8 cellular contexts compared by ENCODE assay signal in genomic region chr10:15253951-15254807, GRCh38.
A peak's percentile ranks its signal among the peaks of the same experiment; 100 is the strongest.
DNase-seq lines count a peak whose midpoint lies in the region; ATAC-seq and TF ChIP-seq lines count a peak whose summit lies in the region.

No MANE protein-coding gene starts in this region.

- no peaks in the 10 kb centered on the region for H3K27me3 ChIP-seq in Peyer's patch
- no peaks in the 10 kb centered on the region for H3K27me3 ChIP-seq in right cardiac atrium (ENCODE audit: control insufficient read depth, insufficient read depth)
- no peaks in the 10 kb centered on the region for H3K27me3 ChIP-seq in stomach

- intact Hi-C loops in right cardiac atrium (cut with DNase I) = no loop called here
- intact Hi-C loops in stomach (cut with DNase I; ENCODE audit: low total_unique reads) = loop anchor here (10.0 kb wide), 1 partner anchor 111 kb away; no protein-coding TSS in a partner anchor

- H3K4me1 Mint-ChIP-seq in activated T-cell treated with anti-CD3 and anti-CD28 coated beads, Interleukin-2, amount 50 U/mL, for 4 hours (ENCODE audit: low read depth) = peaks cover 32% of the 10 kb centered on the region

- TF ChIP-seq EP300 in stomach (IDR thresholded peaks at IDR 0.05) = no peak

- H3K27ac ChIP-seq in Peyer's patch = no peak overlapping the region
- no peak overlapping the region for H3K27ac ChIP-seq in right cardiac atrium (ENCODE audit: low read length)
- H3K27ac ChIP-seq in stomach = peak overlapping the region in 4 of 5 donors; percentile 12 to 57 (median 43)

- peaks cover 2% of the 10 kb centered on the region for H3K36me3 Mint-ChIP-seq in activated T-cell treated with anti-CD3 and anti-CD28 coated beads, Interleukin-2, amount 50 U/mL, for 4 hours (ENCODE audit: insufficient read depth)

- H3K9me3 Mint-ChIP-seq in activated T-cell treated with anti-CD3 and anti-CD28 coated beads, Interleukin-2, amount 50 U/mL, for 4 hours = no peaks in the 10 kb centered on the region

- TF ChIP-seq POLR2A in Peyer's patch (IDR thresholded peaks at IDR 0.05) = no peak
- TF ChIP-seq POLR2A in stomach (IDR thresholded peaks at IDR 0.05) = no peak

- peak; percentile 43 to 67 for ATAC-seq in activated T-cell treated with anti-CD3 and anti-CD28 coated beads, Interleukin-2, amount 50 U/mL, for 4 hours
- ATAC-seq in right cardiac atrium = peak in 1 of 2 donors; percentile 29

- H3K4me3 ChIP-seq in Peyer's patch (peak overlapping the region; percentile 6 to 31 (median 25)), right cardiac atrium (ENCODE audit: low read length) (peak overlapping the region; percentile 32), stomach (peak overlapping the region; percentile 14 to 37 (median 20))

- no peaks in the 10 kb centered on the region for H3K9me3 ChIP-seq in Peyer's patch
- no peaks in the 10 kb centered on the region for H3K9me3 ChIP-seq in right cardiac atrium (ENCODE audit: control insufficient read depth, low read length)
- no peaks in the 10 kb centered on the region for H3K9me3 ChIP-seq in stomach

- peak overlapping the region; percentile 86 for H3K4me3 Mint-ChIP-seq in activated T-cell treated with anti-CD3 and anti-CD28 coated beads, Interleukin-2, amount 50 U/mL, for 4 hours

- H3K4me1 ChIP-seq in Peyer's patch = no peaks in the 10 kb centered on the region
- no peaks in the 10 kb centered on the region for H3K4me1 ChIP-seq in right cardiac atrium (ENCODE audit: control insufficient read depth, insufficient read depth, low read length)
- H3K4me1 ChIP-seq in stomach = peaks cover 0 to 16% (median 7%) of the 10 kb centered on the region in 4 donors

- no peak for DNase-seq in activated T-cell treated with anti-CD3 and anti-CD28 coated beads, Interleukin-2, amount 50 U/mL, for 4 hours
- DNase-seq in activated T-cell treated with anti-CD3 and anti-CD28 coated beads, Interleukin-2, amount 50 U/mL, for 48 hours = no peak
- DNase-seq in Peyer's patch (no peak), right cardiac atrium (no peak), stomach (no peak), UCSD-AML1 (lab: John Stamatoyannopoulos, UW; ENCODE audit: unreplicated experiment) (no peak), amniotic stem cell (lab: John Stamatoyannopoulos, UW) (no peak), 8988T (no peak)

- H3K36me3 ChIP-seq in Peyer's patch (peaks cover 0 to 6% (median 0%) of the 10 kb centered on the region in 3 donors), stomach (peaks cover 0 to 6% (median 0%) of the 10 kb centered on the region in 4 donors)

- H3K27me3 Mint-ChIP-seq in activated T-cell treated with anti-CD3 and anti-CD28 coated beads, Interleukin-2, amount 50 U/mL, for 4 hours (ENCODE audit: low read depth) = peaks cover 4% of the 10 kb centered on the region

- no peak for TF ChIP-seq CTCF in Peyer's patch (IDR thresholded peaks at IDR 0.05)
- no peak for TF ChIP-seq CTCF in stomach (IDR thresholded peaks at IDR 0.05)

- WGBS in right cardiac atrium = 68% methylated on average over 16 of the region's 16 CpGs
- 37 to 58% (median 50%) methylated on average over 16 of the region's 16 CpGs for WGBS in stomach, 5 donors

Comparison
In these comparisons a context has a peak if more than half of its experiments do, and no peak if none do; other contexts are left out.
1. H3K27ac ChIP-seq: peak in stomach (4 of 5); none in Peyer's patch (0 of 4) and right cardiac atrium (single experiment).
2. Peak in every context shown above with its lines, with median percentiles within 50 percentile points of each other: H3K4me3 ChIP-seq.